ENCODE assay signal across 8 cellular contexts in genomic region chr5:7856855-7857254, GRCh38. TPM values are rescaled to one million over a fixed set of nuclear protein-coding genes. Genes with fewer than 3 reads are reported as not detected.
DNase-seq lines count a peak whose midpoint lies in the region; ATAC-seq and TF ChIP-seq lines count a peak whose summit lies in the region.

No MANE protein-coding gene starts in this region.

- ATAC-seq in gastroesophageal sphincter (no peak), HG03108 (IDR thresholded peaks at IDR 0.05; ENCODE audit: unreplicated experiment) (no peak), GM18498 (IDR thresholded peaks at IDR 0.05; ENCODE audit: unreplicated experiment) (no peak)

- TF ChIP-seq EP300 in gastroesophageal sphincter (IDR thresholded peaks at IDR 0.05), result no peak

- 89 to 94% methylated on average over 2 of the region's 2 CpGs for WGBS in gastroesophageal sphincter (ENCODE audit: low coverage in 1 of 2), 2 donors
- 94% methylated on average over 2 of the region's 2 CpGs for WGBS in prostate gland

- no peaks in the 10 kb centered on the region for H3K9me3 ChIP-seq in gastroesophageal sphincter
- no peaks in the 10 kb centered on the region for H3K9me3 ChIP-seq in prostate gland

- H3K27ac ChIP-seq in gastroesophageal sphincter, result no peak overlapping the region
- no peak overlapping the region for H3K27ac ChIP-seq in prostate gland

- H3K4me1 ChIP-seq in gastroesophageal sphincter (peaks cover 0 to 3% (median 0%) of the 10 kb centered on the region in 3 donors), prostate gland (replicated peaks) (no peaks in the 10 kb centered on the region)

- H3K4me3 ChIP-seq in gastroesophageal sphincter (no peak overlapping the region), prostate gland (no peak overlapping the region)

- H3K36me3 ChIP-seq in gastroesophageal sphincter (peaks cover 0 to 44% of the 10 kb centered on the region in 2 donors), prostate gland (no peaks in the 10 kb centered on the region)

- DNase-seq in AG09319 (ENCODE audit: extremely low read depth, low read depth) (no peak), NCI-H1694 (lab: John Stamatoyannopoulos, UW) (peak; percentile 81), UCSD-AML1 (lab: John Stamatoyannopoulos, UW; ENCODE audit: unreplicated experiment) (peak; percentile 15), prostate gland (ENCODE audit: low spot score) (no peak)

- TF ChIP-seq CTCF in AG09319 (IDR thresholded peaks at IDR 0.05; ENCODE audit: low read depth, low read length) (peak; percentile 57), GM12873 (IDR thresholded peaks at IDR 0.05; ENCODE audit: insufficient read depth, low read depth, low read length, missing control alignments) (peak; percentile 73), gastroesophageal sphincter (IDR thresholded peaks at IDR 0.05) (peak in 3 of 4 experiments; percentile 13 to 52 (median 19)), prostate gland (IDR thresholded peaks at IDR 0.05) (peak in 3 of 4 experiments; percentile 52 to 65 (median 55))

- TF ChIP-seq POLR2A in gastroesophageal sphincter (IDR thresholded peaks at IDR 0.05) (no peak), prostate gland (IDR thresholded peaks at IDR 0.05) (no peak)

- no peaks in the 10 kb centered on the region for H3K27me3 ChIP-seq in gastroesophageal sphincter
- no peaks in the 10 kb centered on the region for H3K27me3 ChIP-seq in prostate gland (replicated peaks; ENCODE audit: insufficient read depth)

- intact Hi-C loops in prostate gland (cut with DNase I), result loop anchor here (10.0 kb wide), 1 partner anchor 1092 kb away; no protein-coding TSS in a partner anchor

RNA-seq across cellular contexts. Expression of gene CFAP90, which starts 5.9 kb away (rescaled TPM):
- total RNA-seq in gastroesophageal sphincter (under 1 TPM in 1 of 4 donors, not detected in 3; 0.54 TPM), prostate gland (1 to 10 TPM in 1 of 2 donors, under 1 TPM in 1; 0.87 to 1.1 TPM)

RNA-seq across cellular contexts. Expression of gene FASTKD3, which starts 12.0 kb away (rescaled TPM):
- total RNA-seq in gastroesophageal sphincter (10 to 100 TPM in 2 of 4 donors, 1 to 10 TPM in 2; 4.6 to 14.4 (median 10.1) TPM), prostate gland (10 to 100 TPM in 1 of 2 donors, 1 to 10 TPM in 1; 9.7 to 10.7 TPM)

RNA-seq across cellular contexts. Expression of gene MTRR, which starts 12.1 kb away (rescaled TPM):
- total RNA-seq in gastroesophageal sphincter (10 to 100 TPM; 29.3 to 44.0 (median 35.5) TPM), prostate gland (10 to 100 TPM; 34.5 to 64.6 TPM)

Comparison
In these comparisons a context has a peak if more than half of its experiments do, and no peak if none do; other contexts are left out.
1. DNase-seq: peak in NCI-H1694 (single experiment) and UCSD-AML1 (single experiment); none in AG09319 (single experiment) and prostate gland (single experiment).
2. CTCF ChIP-seq: peak in every context shown above with its lines; median percentile 73 in GM12873; 57 in AG09319; 55 in prostate gland; 19 in gastroesophageal sphincter.